In the genomic region with DNA sequence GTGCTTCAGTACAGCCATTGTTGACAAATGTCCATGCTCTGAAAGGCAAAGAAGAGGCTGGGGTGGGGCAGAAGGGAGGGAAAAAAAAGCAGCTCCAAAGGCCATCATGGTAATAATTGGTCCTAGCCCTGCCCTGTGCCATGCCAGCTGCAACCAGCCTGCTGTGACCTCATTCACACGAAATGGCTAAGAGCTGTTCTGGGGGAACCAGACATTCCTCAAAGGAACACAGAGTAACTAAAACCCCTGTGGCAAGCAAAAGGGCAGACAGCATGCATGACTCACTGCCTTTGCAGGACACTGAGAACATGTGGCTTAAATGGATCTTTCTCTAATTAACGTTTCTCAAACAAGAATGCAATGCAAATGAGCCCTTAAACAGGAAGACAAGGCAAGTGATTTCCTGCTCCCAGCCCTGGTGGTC, we compare ENCODE assay signal across 10 cellular contexts. TPM values are rescaled to one million over a fixed set of nuclear protein-coding genes. Genes with fewer than 3 reads are reported as not detected.
A peak's percentile ranks its signal among the peaks of the same experiment; 100 is the strongest.
DNase-seq lines count a peak whose midpoint lies in the region; ATAC-seq and TF ChIP-seq lines count a peak whose summit lies in the region.
"Had no signal": no experiment of that assay in that cellular context is flagged by ENCODE, and none has a peak within 500 bp of the region (broad histone marks: within the 10 kb centered on the region; RNA-seq: fewer than 3 reads in every experiment).

No MANE protein-coding gene starts in this region.

- peak; percentile 89 for DNase-seq in H4 (ENCODE audit: low spot score)
- DNase-seq in NCI-H774 (lab: John Stamatoyannopoulos, UW) = peak; percentile 43
- peak; percentile 83 for DNase-seq in fibroblast of mammary gland (ENCODE audit: low read depth)
- DNase-seq in skeletal muscle cell (ENCODE audit: low read depth) = peak; percentile 54
- DNase-seq in COR-L47 (lab: John Stamatoyannopoulos, UW) = no peak
- DNase-seq: NCI-H1694 had no signal

- H3K9me3 Mint-ChIP-seq in activated T-helper 17 cell treated with anti-CD3 and anti-CD28 coated beads, Interleukin-2, amount 50 U/mL, for 72 hours = no peaks in the 10 kb centered on the region
- H3K9me3 Mint-ChIP-seq: activated naive CD4-positive, alpha-beta T cell treated with anti-CD3 and anti-CD28 coated beads, Interleukin-2, amount 50 U/mL, for 72 hours had no signal

- no peaks in the 10 kb centered on the region for H3K36me3 Mint-ChIP-seq in activated T-helper 17 cell treated with anti-CD3 and anti-CD28 coated beads, Interleukin-2, amount 50 U/mL, for 72 hours (ENCODE audit: low read depth)
- H3K36me3 Mint-ChIP-seq: activated naive CD4-positive, alpha-beta T cell treated with anti-CD3 and anti-CD28 coated beads, Interleukin-2, amount 50 U/mL, for 72 hours had no signal

- no peak for TF ChIP-seq POLR2A in GM18505 (IDR thresholded peaks at IDR 0.05; ENCODE audit: borderline replicate concordance, extremely low read depth, insufficient read depth, insufficient read length)

- H3K27me3 Mint-ChIP-seq in activated T-helper 17 cell treated with anti-CD3 and anti-CD28 coated beads, Interleukin-2, amount 50 U/mL, for 72 hours = peaks cover 19% of the 10 kb centered on the region

- no peaks in the 10 kb centered on the region for H3K4me1 Mint-ChIP-seq in activated T-helper 17 cell treated with anti-CD3 and anti-CD28 coated beads, Interleukin-2, amount 50 U/mL, for 72 hours

- ATAC-seq in activated T-helper 17 cell treated with anti-CD3 and anti-CD28 coated beads, Interleukin-2, amount 50 U/mL, for 72 hours (replicated peaks) = no peak
- ATAC-seq in GM18505 (IDR thresholded peaks at IDR 0.05; ENCODE audit: unreplicated experiment) = no peak
- ATAC-seq: activated naive CD4-positive, alpha-beta T cell treated with anti-CD3 and anti-CD28 coated beads, Interleukin-2, amount 50 U/mL, for 72 hours had no signal

- H3K4me3 Mint-ChIP-seq in activated T-helper 17 cell treated with anti-CD3 and anti-CD28 coated beads, Interleukin-2, amount 50 U/mL, for 72 hours = no peak overlapping the region

- no peak overlapping the region for H3K27ac Mint-ChIP-seq in activated T-helper 17 cell treated with anti-CD3 and anti-CD28 coated beads, Interleukin-2, amount 50 U/mL, for 72 hours
- H3K27ac Mint-ChIP-seq: activated naive CD4-positive, alpha-beta T cell treated with anti-CD3 and anti-CD28 coated beads, Interleukin-2, amount 50 U/mL, for 72 hours had no signal

- H3K4me3 ChIP-seq in fibroblast of mammary gland (ENCODE audit: control insufficient read depth, low read depth, low read length) = no peak overlapping the region
- H3K4me3 ChIP-seq in skeletal muscle cell (ENCODE audit: low read depth, low read length) = no peak overlapping the region
- H3K4me3 ChIP-seq: skin epidermis had no signal

- TF ChIP-seq CTCF in fibroblast of mammary gland (conservative IDR thresholded peaks at IDR 0.05; ENCODE audit: control insufficient read depth, insufficient read depth, low read depth, low read length) = no peak

RNA-seq across cellular contexts. Expression of a gene that starts 42.3 kb away (rescaled TPM):
- total RNA-seq in H4 (2014; rRNA removed; shearing (Covaris generic)) = 0.04 TPM in 1 of 2 replicates, not detected in the other
- not detected for total RNA-seq in activated T-helper 17 cell treated with anti-CD3 and anti-CD28 coated beads, Interleukin-2, amount 50 U/mL, for 72 hours
- total RNA-seq: activated naive CD4-positive, alpha-beta T cell treated with anti-CD3 and anti-CD28 coated beads, Interleukin-2, amount 50 U/mL, for 72 hours had no signal

RNA-seq across cellular contexts. Expression of a gene that starts 46.0 kb away (rescaled TPM):
- total RNA-seq in H4 (2014; rRNA removed; shearing (Covaris generic)) = not detected in 2 replicates
- under 1 TPM; 0.26 to 0.58 TPM for total RNA-seq in activated T-helper 17 cell treated with anti-CD3 and anti-CD28 coated beads, Interleukin-2, amount 50 U/mL, for 72 hours
